1 cellular context compared by ENCODE assay signal in the genomic region with DNA sequence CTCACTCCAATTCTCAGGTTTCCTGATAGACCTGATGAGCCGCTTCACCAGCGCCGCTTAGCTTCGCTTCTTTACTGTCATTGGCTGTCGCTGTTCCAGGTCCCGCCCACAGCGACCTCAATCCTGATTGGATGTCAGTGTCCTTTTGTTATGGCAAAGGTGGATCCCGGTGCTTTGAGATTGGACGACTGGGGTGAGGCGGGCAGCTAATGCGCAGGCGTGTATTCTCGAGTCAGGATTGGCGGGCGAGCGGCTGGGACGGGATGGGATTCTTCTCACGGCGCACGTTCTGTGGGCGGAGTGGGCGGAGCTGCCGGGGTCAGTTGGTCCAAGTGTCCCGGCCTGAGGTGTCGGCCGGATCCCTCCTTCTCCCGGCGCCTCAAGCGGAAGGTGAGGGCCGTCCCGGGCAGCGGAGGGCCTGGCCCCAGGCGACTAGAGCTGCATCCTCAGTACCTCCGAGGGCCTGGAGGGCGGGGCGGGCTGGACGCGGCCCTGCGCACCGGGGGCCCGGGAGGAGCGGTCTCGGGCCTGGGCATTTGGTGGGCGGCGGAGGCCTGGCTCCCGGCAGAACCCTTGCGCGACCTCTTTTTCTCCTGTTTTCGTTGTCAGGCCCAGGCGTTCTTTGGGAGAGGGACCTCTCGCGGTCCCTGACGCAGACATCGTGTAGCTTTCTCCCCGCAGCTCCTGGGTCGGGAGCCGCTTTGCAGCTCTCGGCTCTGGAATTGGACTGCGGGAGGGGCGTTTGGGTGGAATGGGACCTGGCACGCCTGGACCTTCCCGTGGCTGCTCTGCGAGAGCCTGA.
TF ChIP-seq lines count a peak whose summit lies in the region.

SCOC (plus strand) TSS at position 319 of the 802 bp plus-strand sequence. CDS start 5,525 bp downstream, outside the sequence.

TF ChIP-seq in SK-N-SH, 30 proteins besides CTCF, POLR2A, EP300 and RAD21 (continued from another document):
- no peak for TF ChIP-seq USF1 (IDR thresholded peaks at IDR 0.05; ENCODE audit: borderline replicate concordance, low read depth)
- TF ChIP-seq SIN3A (IDR thresholded peaks at IDR 0.05; ENCODE audit: borderline replicate concordance, low read depth, low read length): peak; percentile 20; the same call in 1 of the 2 replicates
- no peak for TF ChIP-seq FOXJ3 (CRISPR knock-in tag; IDR thresholded peaks at IDR 0.05)
- no peak for TF ChIP-seq FOXM1 (IDR thresholded peaks at IDR 0.05; ENCODE audit: low read depth)
- peak; percentile 74 for TF ChIP-seq TAF1 (IDR thresholded peaks at IDR 0.05; ENCODE audit: borderline replicate concordance, low read depth, low read length)
- no peak for TF ChIP-seq MEF2A (IDR thresholded peaks at IDR 0.05; ENCODE audit: borderline replicate concordance, low read depth)
- TF ChIP-seq, protein P1, sequence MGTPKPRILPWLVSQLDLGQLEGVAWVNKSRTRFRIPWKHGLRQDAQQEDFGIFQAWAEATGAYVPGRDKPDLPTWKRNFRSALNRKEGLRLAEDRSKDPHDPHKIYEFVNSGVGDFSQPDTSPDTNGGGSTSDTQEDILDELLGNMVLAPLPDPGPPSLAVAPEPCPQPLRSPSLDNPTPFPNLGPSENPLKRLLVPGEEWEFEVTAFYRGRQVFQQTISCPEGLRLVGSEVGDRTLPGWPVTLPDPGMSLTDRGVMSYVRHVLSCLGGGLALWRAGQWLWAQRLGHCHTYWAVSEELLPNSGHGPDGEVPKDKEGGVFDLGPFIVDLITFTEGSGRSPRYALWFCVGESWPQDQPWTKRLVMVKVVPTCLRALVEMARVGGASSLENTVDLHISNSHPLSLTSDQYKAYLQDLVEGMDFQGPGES (IDR thresholded peaks at IDR 0.05; ENCODE audit: low read depth, low read length): peak; percentile 53; the same call in 1 of the 2 replicates
- TF ChIP-seq SMC3 (IDR thresholded peaks at IDR 0.05; ENCODE audit: low read depth, low read length): no peak
- no peak for TF ChIP-seq TEAD4 (IDR thresholded peaks at IDR 0.05; ENCODE audit: borderline replicate concordance, insufficient read depth)
- no peak for TF ChIP-seq NFIC (IDR thresholded peaks at IDR 0.05; ENCODE audit: borderline replicate concordance)
- no peak for TF ChIP-seq EZH2phosphoT487 (IDR thresholded peaks at IDR 0.05; ENCODE audit: borderline replicate concordance, low read depth)
- TF ChIP-seq, protein P2, sequence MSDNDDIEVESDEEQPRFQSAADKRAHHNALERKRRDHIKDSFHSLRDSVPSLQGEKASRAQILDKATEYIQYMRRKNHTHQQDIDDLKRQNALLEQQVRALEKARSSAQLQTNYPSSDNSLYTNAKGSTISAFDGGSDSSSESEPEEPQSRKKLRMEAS (IDR thresholded peaks at IDR 0.05; ENCODE audit: low read depth): peak; percentile 19; the same call in 1 of the 2 replicates
- peak; percentile 76 for TF ChIP-seq CHD2 (IDR thresholded peaks at IDR 0.05; ENCODE audit: low read length, partially characterized antibody)
- TF ChIP-seq YY1 (IDR thresholded peaks at IDR 0.05; ENCODE audit: low read depth): no peak
- no peak for TF ChIP-seq GATA2 (CRISPR knock-in tag; IDR thresholded peaks at IDR 0.05)
- TF ChIP-seq, protein P3, sequence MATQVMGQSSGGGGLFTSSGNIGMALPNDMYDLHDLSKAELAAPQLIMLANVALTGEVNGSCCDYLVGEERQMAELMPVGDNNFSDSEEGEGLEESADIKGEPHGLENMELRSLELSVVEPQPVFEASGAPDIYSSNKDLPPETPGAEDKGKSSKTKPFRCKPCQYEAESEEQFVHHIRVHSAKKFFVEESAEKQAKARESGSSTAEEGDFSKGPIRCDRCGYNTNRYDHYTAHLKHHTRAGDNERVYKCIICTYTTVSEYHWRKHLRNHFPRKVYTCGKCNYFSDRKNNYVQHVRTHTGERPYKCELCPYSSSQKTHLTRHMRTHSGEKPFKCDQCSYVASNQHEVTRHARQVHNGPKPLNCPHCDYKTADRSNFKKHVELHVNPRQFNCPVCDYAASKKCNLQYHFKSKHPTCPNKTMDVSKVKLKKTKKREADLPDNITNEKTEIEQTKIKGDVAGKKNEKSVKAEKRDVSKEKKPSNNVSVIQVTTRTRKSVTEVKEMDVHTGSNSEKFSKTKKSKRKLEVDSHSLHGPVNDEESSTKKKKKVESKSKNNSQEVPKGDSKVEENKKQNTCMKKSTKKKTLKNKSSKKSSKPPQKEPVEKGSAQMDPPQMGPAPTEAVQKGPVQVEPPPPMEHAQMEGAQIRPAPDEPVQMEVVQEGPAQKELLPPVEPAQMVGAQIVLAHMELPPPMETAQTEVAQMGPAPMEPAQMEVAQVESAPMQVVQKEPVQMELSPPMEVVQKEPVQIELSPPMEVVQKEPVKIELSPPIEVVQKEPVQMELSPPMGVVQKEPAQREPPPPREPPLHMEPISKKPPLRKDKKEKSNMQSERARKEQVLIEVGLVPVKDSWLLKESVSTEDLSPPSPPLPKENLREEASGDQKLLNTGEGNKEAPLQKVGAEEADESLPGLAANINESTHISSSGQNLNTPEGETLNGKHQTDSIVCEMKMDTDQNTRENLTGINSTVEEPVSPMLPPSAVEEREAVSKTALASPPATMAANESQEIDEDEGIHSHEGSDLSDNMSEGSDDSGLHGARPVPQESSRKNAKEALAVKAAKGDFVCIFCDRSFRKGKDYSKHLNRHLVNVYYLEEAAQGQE (IDR thresholded peaks at IDR 0.05; ENCODE audit: low read depth, low read length): no peak
- no peak for TF ChIP-seq JUND (IDR thresholded peaks at IDR 0.05)
TF ChIP-seq in SK-N-SH: peak in this region for 12.
